In genomic region chr13:113192902-113193301, GRCh38 we compare ENCODE assay signal across 20 cellular contexts. TPM values are rescaled to one million over a fixed set of nuclear protein-coding genes. Genes with fewer than 3 reads are reported as not detected.
A peak's percentile ranks its signal among the peaks of the same experiment; 100 is the strongest.
DNase-seq lines count a peak whose midpoint lies in the region; ATAC-seq, FAIRE-seq and TF ChIP-seq lines count a peak whose summit lies in the region.
"Had no signal": no experiment of that assay in that cellular context is flagged by ENCODE, and none has a peak within 500 bp of the region (broad histone marks: within the 10 kb centered on the region; RNA-seq: fewer than 3 reads in every experiment).

No MANE protein-coding gene starts in this region.

- DNase-seq in EH (ENCODE audit: low read depth), result peak; percentile 80
- DNase-seq in MV-4-11 (lab: John Stamatoyannopoulos, UW), result peak; percentile 17
- no peak for DNase-seq in chondrocyte (ENCODE audit: low spot score)
- no peak for DNase-seq in nephron progenitor cell
- no peak for DNase-seq in pancreas
- no peak for DNase-seq in HT-29 (ENCODE audit: low spot score)
- DNase-seq in NCI-H1048 (lab: John Stamatoyannopoulos, UW), result no peak
- DNase-seq: activated B cell treated with CpG ODN at 0.5 μM for 24 hours; activated CD8-positive, alpha-beta memory T cell treated with anti-CD3 and anti-CD28 coated beads for 24 hours; kidney; mesendoderm; NCI-H1092 treated with DMSO at 0.1 percent for 48 hours; Peyer's patch; stimulated activated CD4-positive, alpha-beta T cell treated with anti-CD3 and anti-CD28 coated beads, Interleukin-15, amount 100 ng/mL, for 24 hours had no signal

- H3K27ac Mint-ChIP-seq in chondrocyte (ENCODE audit: unreplicated experiment) (peak overlapping the region; percentile 54), nephron progenitor cell (peak overlapping the region; percentile 48)
- H3K27ac Mint-ChIP-seq: activated B cell treated with CpG ODN at 0.5 μM for 24 hours; activated T-helper 2 cell treated with anti-CD3 and anti-CD28 coated beads, Interferon-gamma antibody, Interleukin-2, Interleukin-4, amounts not matched to agents 10 μg/mL and 5 μg/mL and 100 μg/mL, durations not matched to agents 14 hours and 24 hours and 36 hours; nephron; T-helper 1 cell treated with Interleukin-12 subunit alpha and Interleukin-12 subunit beta and Interleukin-4 antibody, amounts not matched to agents 30 μg/mL and 1 μg/mL, for 36 hours had no signal

- no peaks in the 10 kb centered on the region for H3K9me3 ChIP-seq in pancreas
- H3K9me3 ChIP-seq: Peyer's patch had no signal

- no peak for TF ChIP-seq CTCF in chondrocyte (IDR thresholded peaks at IDR 0.05)
- TF ChIP-seq CTCF in nephron progenitor cell (IDR thresholded peaks at IDR 0.05), result no peak
- TF ChIP-seq CTCF in pancreas (IDR thresholded peaks at IDR 0.05), result no peak

- ATAC-seq in pancreas (no peak), GM18498 (IDR thresholded peaks at IDR 0.05; ENCODE audit: unreplicated experiment) (no peak)

- peaks cover 36% of the 10 kb centered on the region for H3K36me3 Mint-ChIP-seq in chondrocyte (ENCODE audit: low read depth)
- peaks cover 59% of the 10 kb centered on the region for H3K36me3 Mint-ChIP-seq in nephron progenitor cell (ENCODE audit: low read depth)

- H3K4me1 ChIP-seq in pancreas, result peaks cover 4 to 10% (median 5%) of the 10 kb centered on the region in 3 donors
- H3K4me1 ChIP-seq: Peyer's patch had no signal

- H3K27me3 ChIP-seq in pancreas, result no peaks in the 10 kb centered on the region
- H3K27me3 ChIP-seq: Peyer's patch had no signal

- no peak overlapping the region for H3K4me3 ChIP-seq in pancreas
- H3K4me3 ChIP-seq: coronary artery, Peyer's patch had no signal

- no peak overlapping the region for H3K27ac ChIP-seq in pancreas
- H3K27ac ChIP-seq: coronary artery, Peyer's patch had no signal

- H3K4me1 Mint-ChIP-seq in chondrocyte (ENCODE audit: low read depth) (peaks cover 17% of the 10 kb centered on the region), nephron progenitor cell (peaks cover 9% of the 10 kb centered on the region)
- H3K4me1 Mint-ChIP-seq: activated B cell treated with CpG ODN at 0.5 μM for 24 hours had no signal

- whole genome bisulfite sequencing in pancreas, 2 donors, result 98% methylated on average over 2 of the region's 2 CpGs

- H3K27me3 Mint-ChIP-seq in chondrocyte (ENCODE audit: low read depth) (no peaks in the 10 kb centered on the region), nephron progenitor cell (ENCODE audit: low read depth, poor library complexity) (no peaks in the 10 kb centered on the region)
- H3K27me3 Mint-ChIP-seq: activated B cell treated with CpG ODN at 0.5 μM for 24 hours had no signal

- no peaks in the 10 kb centered on the region for H3K9me3 Mint-ChIP-seq in chondrocyte (ENCODE audit: low read depth)
- H3K9me3 Mint-ChIP-seq in nephron progenitor cell, result no peaks in the 10 kb centered on the region
- H3K9me3 Mint-ChIP-seq: activated B cell treated with CpG ODN at 0.5 μM for 24 hours; activated T-helper 2 cell treated with anti-CD3 and anti-CD28 coated beads, Interferon-gamma antibody, Interleukin-2, Interleukin-4, amounts not matched to agents 10 μg/mL and 5 μg/mL and 100 μg/mL, durations not matched to agents 14 hours and 24 hours and 36 hours; nephron; T-helper 1 cell treated with Interleukin-12 subunit alpha and Interleukin-12 subunit beta and Interleukin-4 antibody, amounts not matched to agents 30 μg/mL and 1 μg/mL, for 36 hours had no signal

- intact Hi-C loops in pancreas (cut with DNase I), result no loop called here

- peaks cover 0 to 31% (median 0%) of the 10 kb centered on the region in 3 donors for H3K36me3 ChIP-seq in pancreas

- FAIRE-seq in pancreas (lab: Jason Lieb, UNC), result no peak
- FAIRE-seq: D721Med, kidney had no signal

- H3K4me3 Mint-ChIP-seq in chondrocyte (ENCODE audit: unreplicated experiment), result no peak overlapping the region
- no peak overlapping the region for H3K4me3 Mint-ChIP-seq in nephron progenitor cell
- H3K4me3 Mint-ChIP-seq: activated B cell treated with CpG ODN at 0.5 μM for 24 hours; nephron; T-helper 1 cell treated with Interleukin-12 subunit alpha and Interleukin-12 subunit beta and Interleukin-4 antibody, amounts not matched to agents 30 μg/mL and 1 μg/mL, for 36 hours had no signal

RNA-seq across cellular contexts. Expression of gene PCID2, which starts 15.6 kb away (rescaled TPM):
- total RNA-seq in chondrocyte (32.9 to 42.8 TPM (median 33.7 TPM) in 3 replicates), pancreas (10 to 100 TPM; 17.3 to 23.4 (median 19.5) TPM)
- polyA plus RNA-seq in pancreas, result 10 to 100 TPM; 21.6 to 33.9 TPM
- 62.4 and 69.0 TPM in 2 replicates for total RNA-seq in HT-29 (2014; rRNA removed; shearing (Covaris generic))

RNA-seq across cellular contexts. Expression of gene CUL4A, which starts 16.5 kb away (rescaled TPM):
- 63.7 to 64.6 TPM (median 64.1 TPM) in 3 replicates for total RNA-seq in chondrocyte
- total RNA-seq in pancreas, result 10 to 100 TPM; 28.3 to 33.4 (median 29.7) TPM
- polyA plus RNA-seq in pancreas, result 10 to 100 TPM; 18.1 to 29.0 TPM
- total RNA-seq in HT-29 (2014; rRNA removed; shearing (Covaris generic)), result 184 and 200 TPM in 2 replicates

RNA-seq across cellular contexts. Expression of gene PROZ, which starts 34.5 kb away (rescaled TPM):
- total RNA-seq in chondrocyte (not detected in 3 replicates), pancreas (not detected)
- under 1 TPM in 1 of 2 donors, not detected in 1; 0.05 TPM for polyA plus RNA-seq in pancreas
- total RNA-seq in HT-29 (2014; rRNA removed; shearing (Covaris generic)), result not detected in 2 replicates
- total RNA-seq: activated B cell treated with CpG ODN at 0.5 μM for 24 hours; activated T-helper 2 cell treated with anti-CD3 and anti-CD28 coated beads, Interferon-gamma antibody, Interleukin-2, Interleukin-4, amounts not matched to agents 10 μg/mL and 5 μg/mL and 100 μg/mL, durations not matched to agents 14 hours and 24 hours and 36 hours; kidney had no signal

Comparison
In these comparisons a context has a peak if more than half of its experiments do, and no peak if none do; other contexts are left out.
1. DNase-seq: peak in EH (single experiment) and MV-4-11 (single experiment); none in chondrocyte (single experiment), nephron progenitor cell (single experiment), pancreas (0 of 6), HT-29 (single experiment) and NCI-H1048 (single experiment).